In the genomic region with DNA sequence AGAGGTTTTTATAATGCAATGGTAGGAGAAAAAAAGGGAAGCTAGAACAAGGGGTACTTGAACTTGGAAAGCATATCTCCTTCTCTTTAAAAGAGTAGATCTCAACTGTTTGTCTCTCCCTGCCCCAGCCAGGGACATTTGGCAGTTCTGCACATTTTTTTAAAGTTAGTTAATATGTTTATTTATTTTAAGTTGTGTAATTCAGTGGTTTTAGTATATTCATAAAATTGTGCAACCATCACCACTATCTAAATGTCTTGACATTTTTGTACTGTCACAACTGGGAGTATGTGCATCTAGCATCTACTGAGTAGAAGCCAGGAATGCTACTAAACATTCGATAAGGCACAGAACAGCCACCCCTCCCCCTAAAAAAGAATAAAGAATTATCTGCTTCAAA, we compare ENCODE assay signal across 20 cellular contexts.
DNase-seq lines count a peak whose midpoint lies in the region; ATAC-seq and TF ChIP-seq lines count a peak whose summit lies in the region.
"Had no signal": no experiment of that assay in that cellular context is flagged by ENCODE, and none has a peak within 500 bp of the region (broad histone marks: within the 10 kb centered on the region; RNA-seq: fewer than 3 reads in every experiment).

No MANE protein-coding gene starts in this region.

- peak; percentile 11 to 31 for ATAC-seq in lower lobe of right lung
- no peak for ATAC-seq in GM21737 (IDR thresholded peaks at IDR 0.05; ENCODE audit: unreplicated experiment)
- ATAC-seq: left colon had no signal

- DNase-seq in AG09319 (ENCODE audit: extremely low read depth, low read depth): peak; percentile 18
- peak; percentile 19 for DNase-seq in HS-5 (ENCODE audit: low read depth)
- peak; percentile 81 for DNase-seq in choroid plexus epithelial cell (ENCODE audit: low read depth)
- DNase-seq in lower lobe of right lung: no peak
- DNase-seq in SKM-1 treated with dmso at 0.1 percent for 144 hours (lab: John Stamatoyannopoulos, UW; ENCODE audit: unreplicated experiment): no peak
- DNase-seq in Ammon's horn (ENCODE audit: low spot score): no peak
- DNase-seq in HT-29 (ENCODE audit: low spot score): no peak
- DNase-seq: activated CD4-positive, alpha-beta T cell treated with anti-CD3 and anti-CD28 coated beads, Interleukin-2, amount 50 U/mL, for 4 hours; activated naive CD4-positive, alpha-beta T cell treated with anti-CD3 and anti-CD28 coated beads, Interleukin-2, amount 10 ng/mL, durations not matched to agents 7 days and 5 days; GOT3; left colon; NCI-H1417 treated with DMSO at 0.1 percent for 48 hours; RPMI8226; sigmoid colon; stimulated activated CD4-positive, alpha-beta T cell treated with anti-CD3 and anti-CD28 coated beads, Interleukin-2, amount 100 ng/mL, for 48 hours; uterus had no signal

- no peaks in the 10 kb centered on the region for H3K4me1 ChIP-seq in lower lobe of right lung
- H3K4me1 ChIP-seq: esophagus muscularis mucosa, sigmoid colon, uterus had no signal

- TF ChIP-seq CTCF in AG09319 (IDR thresholded peaks at IDR 0.05; ENCODE audit: low read depth, low read length) (no peak), choroid plexus epithelial cell (conservative IDR thresholded peaks at IDR 0.05; ENCODE audit: low read depth, low read length) (no peak), lower lobe of right lung (IDR thresholded peaks at IDR 0.05) (no peak)

- H3K9me3 ChIP-seq in lower lobe of right lung: no peaks in the 10 kb centered on the region
- H3K9me3 ChIP-seq: esophagus muscularis mucosa, sigmoid colon, uterus had no signal

- H3K27ac ChIP-seq in lower lobe of right lung: no peak overlapping the region
- H3K27ac ChIP-seq: cardiac muscle cell, esophagus muscularis mucosa, KMS-11, sigmoid colon, uterus had no signal

- H3K27me3 ChIP-seq in lower lobe of right lung (ENCODE audit: low read depth): no peaks in the 10 kb centered on the region
- H3K27me3 ChIP-seq: cardiac muscle cell, sigmoid colon, uterus had no signal

- H3K36me3 ChIP-seq in lower lobe of right lung: no peaks in the 10 kb centered on the region
- H3K36me3 ChIP-seq: esophagus muscularis mucosa, sigmoid colon, uterus had no signal

- intact Hi-C loops in lower lobe of right lung (cut with DNase I): no loop called here

- H3K4me3 ChIP-seq in choroid plexus epithelial cell (ENCODE audit: low read depth, low read length) (no peak overlapping the region), lower lobe of right lung (no peak overlapping the region)
- H3K4me3 ChIP-seq: cardiac muscle cell, esophagus muscularis mucosa, sigmoid colon, uterus had no signal

Comparison
In these comparisons a context has a peak if more than half of its experiments do, and no peak if none do; other contexts are left out.
1. DNase-seq: peak in AG09319 (single experiment), HS-5 (single experiment) and choroid plexus epithelial cell (single experiment); none in lower lobe of right lung (single experiment), SKM-1 treated with dmso at 0.1 percent for 144 hours (single experiment), Ammon's horn (single experiment) and HT-29 (single experiment).